Comparison of ENCODE assay signal across 16 cellular contexts in genomic region chr20:45774933-45775332, GRCh38. TPM values are rescaled to one million over a fixed set of nuclear protein-coding genes. Genes with fewer than 3 reads are reported as not detected.
DNase-seq lines count a peak whose midpoint lies in the region; ATAC-seq and TF ChIP-seq lines count a peak whose summit lies in the region.
"Had no signal": no experiment of that assay in that cellular context is flagged by ENCODE, and none has a peak within 500 bp of the region (broad histone marks: within the 10 kb centered on the region; RNA-seq: fewer than 3 reads in every experiment).

No MANE protein-coding gene starts in this region.

- no peak overlapping the region for H2BK5ac ChIP-seq in mesendoderm (ENCODE audit: low read length)

- no peak overlapping the region for H2AK5ac ChIP-seq in mesendoderm (ENCODE audit: low read length)

- no peaks in the 10 kb centered on the region for H3K36me3 ChIP-seq in mesendoderm (ENCODE audit: control insufficient read depth, insufficient read depth, low read length)
- no peaks in the 10 kb centered on the region for H3K36me3 ChIP-seq in GM23338 (ENCODE audit: insufficient read depth)
- H3K36me3 ChIP-seq: BLaER1 had no signal

- H3K79me1 ChIP-seq in mesendoderm (ENCODE audit: low read length) = no peaks in the 10 kb centered on the region

- no peak overlapping the region for H3K27ac ChIP-seq in mesendoderm (ENCODE audit: low read depth, low read length)
- no peak overlapping the region for H3K27ac ChIP-seq in GM23338 (ENCODE audit: low read depth)
- H3K27ac ChIP-seq: BLaER1 had no signal

- no peaks in the 10 kb centered on the region for H3F3A ChIP-seq in GM23338 (replicated peaks; ENCODE audit: low read depth)

- H3K27me3 ChIP-seq in mesendoderm (ENCODE audit: insufficient read depth, low read length, poor library complexity) (no peaks in the 10 kb centered on the region), GM23338 (ENCODE audit: insufficient read depth) (no peaks in the 10 kb centered on the region)
- H3K27me3 ChIP-seq: BLaER1 had no signal

- ATAC-seq in stimulated activated effector memory CD8-positive, alpha-beta T cell treated with anti-CD3 and anti-CD28 coated beads, Interleukin-12 subunit alpha, Interleukin-12 subunit beta, amount 100 ng/mL, for 72 hours = peak; percentile 9
- ATAC-seq in GM23338 = no peak

- no CpG with 5 or more reads among the region's 2 CpGs for WGBS in mesendoderm (ENCODE audit: extremely low coverage, insufficient coverage, low lambda C conversion rate)

- no peak for TF ChIP-seq CTCF in glutamatergic neuron (IDR thresholded peaks at IDR 0.05; ENCODE audit: partially characterized antibody, unreplicated experiment)
- no peak for TF ChIP-seq CTCF in GM23338 (conservative IDR thresholded peaks at IDR 0.05; ENCODE audit: low read depth in 2 of 2)

- H3K4me2 ChIP-seq in mesendoderm (ENCODE audit: low read length) (no peak overlapping the region), GM23338 (no peak overlapping the region)
- H3K4me2 ChIP-seq: BLaER1 had no signal

- no peaks in the 10 kb centered on the region for H3K4me1 ChIP-seq in mesendoderm (ENCODE audit: control insufficient read depth, low read depth, low read length)
- H3K4me1 ChIP-seq in GM23338 (ENCODE audit: insufficient read depth) = no peaks in the 10 kb centered on the region

- no peak overlapping the region for H3K18ac ChIP-seq in mesendoderm (ENCODE audit: low read length)

- no peak overlapping the region for H4K5ac ChIP-seq in mesendoderm (ENCODE audit: low read length)

- H3K9ac ChIP-seq in mesendoderm (ENCODE audit: low read length) = no peak overlapping the region
- H3K9ac ChIP-seq: BLaER1 had no signal

- H3K4me3 Mint-ChIP-seq in glutamatergic neuron (ENCODE audit: unreplicated experiment) = no peak overlapping the region
- H3K4me3 Mint-ChIP-seq in stimulated activated effector memory CD8-positive, alpha-beta T cell treated with anti-CD3 and anti-CD28 coated beads, Interleukin-12 subunit alpha, Interleukin-12 subunit beta, amount 100 ng/mL, for 72 hours = no peak overlapping the region
- no peak overlapping the region for H3K4me3 Mint-ChIP-seq in GM23338
- H3K4me3 Mint-ChIP-seq: CD8-positive, alpha-beta memory T cell had no signal

- H3K4me3 ChIP-seq in mesendoderm (ENCODE audit: low read length) (no peak overlapping the region), GM23338 (no peak overlapping the region)
- H3K4me3 ChIP-seq: BLaER1 had no signal

- H3K4ac ChIP-seq in mesendoderm (ENCODE audit: low read depth, low read length) = no peak overlapping the region

- no peak overlapping the region for H3K56ac ChIP-seq in mesendoderm (ENCODE audit: low read length)

- H3K27ac Mint-ChIP-seq in glutamatergic neuron (ENCODE audit: unreplicated experiment) = peak overlapping the region; percentile 52
- no peak overlapping the region for H3K27ac Mint-ChIP-seq in stimulated activated effector memory CD8-positive, alpha-beta T cell treated with anti-CD3 and anti-CD28 coated beads, Interleukin-12 subunit alpha, Interleukin-12 subunit beta, amount 100 ng/mL, for 72 hours
- H3K27ac Mint-ChIP-seq in GM23338 = no peak overlapping the region
- H3K27ac Mint-ChIP-seq: CD8-positive, alpha-beta memory T cell had no signal

- H2BK120ac ChIP-seq in mesendoderm (ENCODE audit: low read depth, low read length) = no peak overlapping the region

- no peaks in the 10 kb centered on the region for H4K20me1 ChIP-seq in GM23338 (replicated peaks; ENCODE audit: insufficient read depth)
- H4K20me1 ChIP-seq: BLaER1 had no signal

- peak; percentile 27 for DNase-seq in NCI-H2171 treated with DMSO at 0.1 percent for 48 hours (lab: John Stamatoyannopoulos, UW)
- DNase-seq in NCI-H2171 (lab: John Stamatoyannopoulos, UW) = no peak
- no peak for DNase-seq in glutamatergic neuron
- DNase-seq in stimulated activated effector memory CD8-positive, alpha-beta T cell treated with anti-CD3 and anti-CD28 coated beads, Interleukin-12 subunit alpha, Interleukin-12 subunit beta, amount 100 ng/mL, for 72 hours (ENCODE audit: low spot score in 2 of 2) = no peak
- no peak for DNase-seq in mesendoderm
- no peak for DNase-seq in GM23338 (ENCODE audit: low spot score)
- no peak for DNase-seq in NCI-H69 (lab: John Stamatoyannopoulos, UW)
- DNase-seq: 8988T; AML-193; CD8-positive, alpha-beta memory T cell; DND-41; GDM1; HCEC 1CT had no signal

- no peak overlapping the region for H2BK15ac ChIP-seq in mesendoderm (replicated peaks; ENCODE audit: low read depth)

- no peak overlapping the region for H2AFZ ChIP-seq in GM23338

- H3K79me2 ChIP-seq in mesendoderm (ENCODE audit: control insufficient read depth, insufficient read depth, low read length) = no peaks in the 10 kb centered on the region
- H3K79me2 ChIP-seq in GM23338 (replicated peaks; ENCODE audit: insufficient read depth) = no peaks in the 10 kb centered on the region

- no peak overlapping the region for H4K8ac ChIP-seq in mesendoderm (ENCODE audit: low read depth, low read length)

- no peaks in the 10 kb centered on the region for H3K27me3 Mint-ChIP-seq in glutamatergic neuron (ENCODE audit: unreplicated experiment)
- peaks cover 9% of the 10 kb centered on the region for H3K27me3 Mint-ChIP-seq in GM23338 (ENCODE audit: insufficient read depth, low read depth, poor library complexity)

- H3K36me3 Mint-ChIP-seq in glutamatergic neuron (ENCODE audit: unreplicated experiment) (no peaks in the 10 kb centered on the region), GM23338 (ENCODE audit: low read depth) (no peaks in the 10 kb centered on the region; the same call in 2 of the 3 replicates)
- H3K36me3 Mint-ChIP-seq in stimulated activated effector memory CD8-positive, alpha-beta T cell treated with anti-CD3 and anti-CD28 coated beads, Interleukin-12 subunit alpha, Interleukin-12 subunit beta, amount 100 ng/mL, for 72 hours = no peaks in the 10 kb centered on the region
- H3K36me3 Mint-ChIP-seq: CD8-positive, alpha-beta memory T cell had no signal

- peaks cover 8% of the 10 kb centered on the region for H3K4me1 Mint-ChIP-seq in glutamatergic neuron (ENCODE audit: low read depth, unreplicated experiment)
- H3K4me1 Mint-ChIP-seq in stimulated activated effector memory CD8-positive, alpha-beta T cell treated with anti-CD3 and anti-CD28 coated beads, Interleukin-12 subunit alpha, Interleukin-12 subunit beta, amount 100 ng/mL, for 72 hours = no peaks in the 10 kb centered on the region
- peaks cover 11% of the 10 kb centered on the region for H3K4me1 Mint-ChIP-seq in GM23338

- no peaks in the 10 kb centered on the region; the same call in 1 of the 2 replicates for H3K9me2 ChIP-seq in GM23338 (ENCODE audit: insufficient read depth)

- H3K9me3 Mint-ChIP-seq in glutamatergic neuron (ENCODE audit: unreplicated experiment) (peaks cover 2% of the 10 kb centered on the region), GM23338 (no peaks in the 10 kb centered on the region; the same call in 2 of the 3 replicates)
- no peaks in the 10 kb centered on the region for H3K9me3 Mint-ChIP-seq in stimulated activated effector memory CD8-positive, alpha-beta T cell treated with anti-CD3 and anti-CD28 coated beads, Interleukin-12 subunit alpha, Interleukin-12 subunit beta, amount 100 ng/mL, for 72 hours
- H3K9me3 Mint-ChIP-seq: CD8-positive, alpha-beta memory T cell had no signal

- H3K23ac ChIP-seq in mesendoderm (ENCODE audit: low read length) = no peak overlapping the region

RNA-seq across cellular contexts. Expression of gene WFDC3, which starts 16.8 kb away (rescaled TPM):
- total RNA-seq in glutamatergic neuron (ENCODE audit: unreplicated experiment) = not detected
- 0.27 TPM for polyA plus RNA-seq in mesendoderm (2013, experiment 1 of 2)
- polyA plus RNA-seq in mesendoderm (2013, experiment 2 of 2) = 0.29 TPM
- 0.73 TPM in 1 of 2 replicates, not detected in the other for total RNA-seq in GM23338 (2014; rRNA removed; shearing (Covaris generic))
- polyA plus RNA-seq in GM23338 (2016; fragmentation: Nextera tagmentation; extraction: Ambion mirVana) = 0.36 TPM in 1 of 2 replicates, not detected in the other
- total RNA-seq: CD8-positive, alpha-beta memory T cell had no signal
- polyA plus RNA-seq: CD8-positive, alpha-beta memory T cell had no signal

RNA-seq across cellular contexts. Expression of gene DNTTIP1, which starts 16.8 kb away (rescaled TPM):
- 27.0 TPM for total RNA-seq in glutamatergic neuron (ENCODE audit: unreplicated experiment)
- polyA plus RNA-seq in mesendoderm (2013, experiment 1 of 2) = 55.5 TPM
- 56.2 TPM for polyA plus RNA-seq in mesendoderm (2013, experiment 2 of 2)
- 21.4 and 31.6 TPM in 2 replicates for total RNA-seq in GM23338 (2014; rRNA removed; shearing (Covaris generic))
- 50.3 TPM in 2 replicates for polyA plus RNA-seq in GM23338 (2016; fragmentation: Nextera tagmentation; extraction: Ambion mirVana)

RNA-seq across cellular contexts. Expression of gene UBE2C, which starts 37.5 kb away (rescaled TPM):
- total RNA-seq in glutamatergic neuron (ENCODE audit: unreplicated experiment) = 33.0 TPM
- 442 TPM for polyA plus RNA-seq in mesendoderm (2013, experiment 1 of 2)
- 450 TPM for polyA plus RNA-seq in mesendoderm (2013, experiment 2 of 2)
- total RNA-seq in GM23338 (2014; rRNA removed; shearing (Covaris generic)) = 198 and 247 TPM in 2 replicates
- 698 and 742 TPM in 2 replicates for polyA plus RNA-seq in GM23338 (2016; fragmentation: Nextera tagmentation; extraction: Ambion mirVana)
- polyA plus RNA-seq: CD8-positive, alpha-beta memory T cell had no signal

RNA-seq across cellular contexts. Expression of gene TNNC2, which starts 52.2 kb away (rescaled TPM):
- total RNA-seq in glutamatergic neuron (ENCODE audit: unreplicated experiment) = 0.64 TPM
- 2.9 TPM for polyA plus RNA-seq in mesendoderm (2013, experiment 1 of 2)
- 3.8 TPM for polyA plus RNA-seq in mesendoderm (2013, experiment 2 of 2)
- 0.59 TPM in 1 of 2 replicates, not detected in the other for total RNA-seq in GM23338 (2014; rRNA removed; shearing (Covaris generic))
- polyA plus RNA-seq in GM23338 (2016; fragmentation: Nextera tagmentation; extraction: Ambion mirVana) = 32.5 and 33.3 TPM in 2 replicates
- total RNA-seq: Caco-2; CD8-positive, alpha-beta memory T cell; H4 had no signal

RNA-seq across cellular contexts. Expression of gene SPINT4, which starts 52.8 kb away (rescaled TPM):
- not detected for total RNA-seq in glutamatergic neuron (ENCODE audit: unreplicated experiment)
- not detected for polyA plus RNA-seq in mesendoderm (2013, experiment 1 of 2)
- polyA plus RNA-seq in mesendoderm (2013, experiment 2 of 2) = not detected
- not detected in 2 replicates for total RNA-seq in GM23338 (2014; rRNA removed; shearing (Covaris generic))
- not detected in 2 replicates for polyA plus RNA-seq in GM23338 (2016; fragmentation: Nextera tagmentation; extraction: Ambion mirVana)
- total RNA-seq: Caco-2; CD8-positive, alpha-beta memory T cell; H4 had no signal
- polyA plus RNA-seq: CD8-positive, alpha-beta memory T cell had no signal
